ENCODE assay signal across 11 cellular contexts in the genomic region with DNA sequence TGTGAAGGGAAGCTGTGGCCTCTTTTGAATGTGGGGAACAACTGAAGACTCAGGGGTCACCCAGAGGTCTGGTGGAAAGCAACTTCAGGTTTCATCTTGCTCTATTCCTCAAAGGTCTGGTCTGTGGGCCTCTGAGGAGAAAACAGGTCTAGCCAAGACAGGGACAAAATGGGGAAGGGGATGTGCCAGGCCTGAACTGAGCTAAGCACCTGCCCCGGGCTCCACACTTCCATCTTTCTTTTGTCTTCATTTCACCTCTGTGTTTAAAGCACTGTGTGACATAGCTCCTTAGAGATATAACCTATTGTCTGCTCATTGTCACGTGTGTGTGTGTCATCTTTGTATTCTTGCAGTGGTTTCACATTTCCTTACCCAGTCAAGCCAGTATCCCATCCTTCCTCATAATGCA. TPM values are rescaled to one million over a fixed set of nuclear protein-coding genes. Genes with fewer than 3 reads are reported as not detected.
DNase-seq lines count a peak whose midpoint lies in the region; ATAC-seq and TF ChIP-seq lines count a peak whose summit lies in the region.
"Had no signal": no experiment of that assay in that cellular context is flagged by ENCODE, and none has a peak within 500 bp of the region (broad histone marks: within the 10 kb centered on the region; RNA-seq: fewer than 3 reads in every experiment).

No MANE protein-coding gene starts in this region.

- H2AFZ ChIP-seq in GM23338 = no peak overlapping the region

- no peak overlapping the region for H3K4me2 ChIP-seq in GM23338

- peaks cover 35% of the 10 kb centered on the region for H3K4me1 Mint-ChIP-seq in GM23338

- DNase-seq in GM23338 (ENCODE audit: low spot score) (no peak), SJCRH30 (no peak), fibroblast of mammary gland (ENCODE audit: low read depth) (peak; percentile 36), amygdala (lab: John Stamatoyannopoulos, UW) (no peak), DMS153 treated with DMSO at 0.1 percent for 48 hours (lab: John Stamatoyannopoulos, UW; ENCODE audit: unreplicated experiment) (no peak), EL (no peak), cerebellar cortex (ENCODE audit: low spot score) (no peak)
- DNase-seq: effector memory CD8-positive, alpha-beta T cell; Kasumi-1; stimulated activated naive CD4-positive, alpha-beta T cell had no signal

- H3K79me2 ChIP-seq in GM23338 (replicated peaks; ENCODE audit: insufficient read depth) = no peaks in the 10 kb centered on the region

- H4K20me1 ChIP-seq in GM23338 (replicated peaks; ENCODE audit: insufficient read depth) = no peaks in the 10 kb centered on the region

- H3K27me3 ChIP-seq in GM23338 (ENCODE audit: insufficient read depth) = no peaks in the 10 kb centered on the region
- no peaks in the 10 kb centered on the region for H3K27me3 ChIP-seq in SJCRH30
- no peaks in the 10 kb centered on the region for H3K27me3 ChIP-seq in skeletal muscle tissue (ENCODE audit: control insufficient read depth in 3 of 3, insufficient read depth in 3 of 3, low read length in 3 of 3)

- no peaks in the 10 kb centered on the region for H3K36me3 ChIP-seq in GM23338 (ENCODE audit: insufficient read depth)
- H3K36me3 ChIP-seq in SJCRH30 = no peaks in the 10 kb centered on the region
- H3K36me3 ChIP-seq in skeletal muscle tissue (ENCODE audit: control insufficient read depth in 3 of 3, insufficient read depth in 3 of 3, low read length in 3 of 3) = peaks cover 11 to 17% (median 17%) of the 10 kb centered on the region in 3 donors

- ATAC-seq in GM23338 = no peak
- ATAC-seq: effector memory CD8-positive, alpha-beta T cell had no signal

- peaks cover 53% of the 10 kb centered on the region for H3K36me3 Mint-ChIP-seq in GM23338 (ENCODE audit: low read depth)

- peak overlapping the region in 1 of 3 donors; percentile 25 for H3K9ac ChIP-seq in skeletal muscle tissue (ENCODE audit: low read depth in 1 of 3, low read length in 3 of 3)

- H3K4me1 ChIP-seq in GM23338 (ENCODE audit: insufficient read depth) = peaks cover 27% of the 10 kb centered on the region
- H3K4me1 ChIP-seq in SJCRH30 = peaks cover 49% of the 10 kb centered on the region
- peaks cover 5 to 17% (median 11%) of the 10 kb centered on the region in 3 donors for H3K4me1 ChIP-seq in skeletal muscle tissue (ENCODE audit: control insufficient read depth in 3 of 3, insufficient read depth in 3 of 3, low read length in 3 of 3)

- H3K4me3 ChIP-seq in GM23338 = no peak overlapping the region
- H3K4me3 ChIP-seq in SJCRH30 = no peak overlapping the region
- no peak overlapping the region for H3K4me3 ChIP-seq in fibroblast of mammary gland (ENCODE audit: control insufficient read depth, low read depth, low read length)
- H3K4me3 ChIP-seq in skeletal muscle tissue (ENCODE audit: low read length in 3 of 3) = no peak overlapping the region

- no peaks in the 10 kb centered on the region for H3K9me3 ChIP-seq in SJCRH30 (replicated peaks)
- no peaks in the 10 kb centered on the region for H3K9me3 ChIP-seq in skeletal muscle tissue (ENCODE audit: control insufficient read depth in 3 of 3, low read length in 3 of 3)

- H3K27me3 Mint-ChIP-seq in GM23338 (ENCODE audit: insufficient read depth, low read depth, poor library complexity) = peaks cover 18% of the 10 kb centered on the region
- H3K27me3 Mint-ChIP-seq: effector memory CD8-positive, alpha-beta T cell had no signal

- H3K4me3 Mint-ChIP-seq in GM23338 = no peak overlapping the region
- H3K4me3 Mint-ChIP-seq: effector memory CD8-positive, alpha-beta T cell had no signal

- peak overlapping the region; percentile 94 for H3K27ac Mint-ChIP-seq in GM23338
- H3K27ac Mint-ChIP-seq: effector memory CD8-positive, alpha-beta T cell had no signal

- H3F3A ChIP-seq in GM23338 (replicated peaks; ENCODE audit: low read depth) = peaks cover 19% of the 10 kb centered on the region

- peaks cover 5% of the 10 kb centered on the region; the same call in 2 of the 3 replicates for H3K9me3 Mint-ChIP-seq in GM23338
- H3K9me3 Mint-ChIP-seq: effector memory CD8-positive, alpha-beta T cell had no signal

- peak overlapping the region; percentile 97 for H3K27ac ChIP-seq in GM23338 (ENCODE audit: low read depth)
- H3K27ac ChIP-seq in SJCRH30 = peak overlapping the region; percentile 98
- H3K27ac ChIP-seq in skeletal muscle tissue (ENCODE audit: low read depth, low read length) = peak overlapping the region; percentile 52

- TF ChIP-seq CTCF in GM23338 (conservative IDR thresholded peaks at IDR 0.05; ENCODE audit: low read depth in 2 of 2) (no peak), fibroblast of mammary gland (conservative IDR thresholded peaks at IDR 0.05; ENCODE audit: control insufficient read depth, insufficient read depth, low read depth, low read length) (no peak)

- no peaks in the 10 kb centered on the region for H3K9me2 ChIP-seq in GM23338 (ENCODE audit: insufficient read depth)

TF ChIP-seq in GM23338, 12 proteins besides CTCF, POLR2A, EP300 and RAD21 (continues in another document):
- TF ChIP-seq EZH2 (IDR thresholded peaks at IDR 0.05; ENCODE audit: low read depth, unreplicated experiment) (no peak), JUNB (IDR thresholded peaks at IDR 0.05; ENCODE audit: unreplicated experiment) (no peak), NANOG (IDR thresholded peaks at IDR 0.05; ENCODE audit: borderline replicate concordance) (no peak), CREB1 (CRISPR knock-in tag; IDR thresholded peaks at IDR 0.05; ENCODE audit: low read depth) (no peak), POLR2AphosphoS5 (IDR thresholded peaks at IDR 0.05; ENCODE audit: low read depth) (no peak), STAT1 (IDR thresholded peaks at IDR 0.05; ENCODE audit: unreplicated experiment) (no peak), ZNF331 (CRISPR knock-in tag; IDR thresholded peaks at IDR 0.05; ENCODE audit: low read depth) (no peak), EZH2phosphoT487 (IDR thresholded peaks at IDR 0.05; ENCODE audit: unreplicated experiment) (no peak)
- TF ChIP-seq, protein P1, sequence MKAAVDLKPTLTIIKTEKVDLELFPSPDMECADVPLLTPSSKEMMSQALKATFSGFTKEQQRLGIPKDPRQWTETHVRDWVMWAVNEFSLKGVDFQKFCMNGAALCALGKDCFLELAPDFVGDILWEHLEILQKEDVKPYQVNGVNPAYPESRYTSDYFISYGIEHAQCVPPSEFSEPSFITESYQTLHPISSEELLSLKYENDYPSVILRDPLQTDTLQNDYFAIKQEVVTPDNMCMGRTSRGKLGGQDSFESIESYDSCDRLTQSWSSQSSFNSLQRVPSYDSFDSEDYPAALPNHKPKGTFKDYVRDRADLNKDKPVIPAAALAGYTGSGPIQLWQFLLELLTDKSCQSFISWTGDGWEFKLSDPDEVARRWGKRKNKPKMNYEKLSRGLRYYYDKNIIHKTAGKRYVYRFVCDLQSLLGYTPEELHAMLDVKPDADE (IDR thresholded peaks at IDR 0.05) = no peak
- TF ChIP-seq, protein P2, sequence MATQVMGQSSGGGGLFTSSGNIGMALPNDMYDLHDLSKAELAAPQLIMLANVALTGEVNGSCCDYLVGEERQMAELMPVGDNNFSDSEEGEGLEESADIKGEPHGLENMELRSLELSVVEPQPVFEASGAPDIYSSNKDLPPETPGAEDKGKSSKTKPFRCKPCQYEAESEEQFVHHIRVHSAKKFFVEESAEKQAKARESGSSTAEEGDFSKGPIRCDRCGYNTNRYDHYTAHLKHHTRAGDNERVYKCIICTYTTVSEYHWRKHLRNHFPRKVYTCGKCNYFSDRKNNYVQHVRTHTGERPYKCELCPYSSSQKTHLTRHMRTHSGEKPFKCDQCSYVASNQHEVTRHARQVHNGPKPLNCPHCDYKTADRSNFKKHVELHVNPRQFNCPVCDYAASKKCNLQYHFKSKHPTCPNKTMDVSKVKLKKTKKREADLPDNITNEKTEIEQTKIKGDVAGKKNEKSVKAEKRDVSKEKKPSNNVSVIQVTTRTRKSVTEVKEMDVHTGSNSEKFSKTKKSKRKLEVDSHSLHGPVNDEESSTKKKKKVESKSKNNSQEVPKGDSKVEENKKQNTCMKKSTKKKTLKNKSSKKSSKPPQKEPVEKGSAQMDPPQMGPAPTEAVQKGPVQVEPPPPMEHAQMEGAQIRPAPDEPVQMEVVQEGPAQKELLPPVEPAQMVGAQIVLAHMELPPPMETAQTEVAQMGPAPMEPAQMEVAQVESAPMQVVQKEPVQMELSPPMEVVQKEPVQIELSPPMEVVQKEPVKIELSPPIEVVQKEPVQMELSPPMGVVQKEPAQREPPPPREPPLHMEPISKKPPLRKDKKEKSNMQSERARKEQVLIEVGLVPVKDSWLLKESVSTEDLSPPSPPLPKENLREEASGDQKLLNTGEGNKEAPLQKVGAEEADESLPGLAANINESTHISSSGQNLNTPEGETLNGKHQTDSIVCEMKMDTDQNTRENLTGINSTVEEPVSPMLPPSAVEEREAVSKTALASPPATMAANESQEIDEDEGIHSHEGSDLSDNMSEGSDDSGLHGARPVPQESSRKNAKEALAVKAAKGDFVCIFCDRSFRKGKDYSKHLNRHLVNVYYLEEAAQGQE (IDR thresholded peaks at IDR 0.05; ENCODE audit: unreplicated experiment) = no peak

RNA-seq across cellular contexts. Expression of gene GDF15, which starts 19.9 kb away (rescaled TPM):
- total RNA-seq in GM23338 (2014; rRNA removed; shearing (Covaris generic)) = 15.7 and 19.8 TPM in 2 replicates
- polyA plus RNA-seq in GM23338 (2016; fragmentation: Nextera tagmentation; extraction: Ambion mirVana) = 12.6 and 18.3 TPM in 2 replicates
- 17.5 and 27.1 TPM in 2 replicates for total RNA-seq in SJCRH30 (2014; rRNA removed; shearing (Covaris generic))
- total RNA-seq in skeletal muscle tissue = 1.0 TPM

RNA-seq across cellular contexts. Expression of gene PGPEP1, which starts 25.6 kb away (rescaled TPM):
- 18.9 and 27.6 TPM in 2 replicates for total RNA-seq in GM23338 (2014; rRNA removed; shearing (Covaris generic))
- 15.5 and 19.4 TPM in 2 replicates for polyA plus RNA-seq in GM23338 (2016; fragmentation: Nextera tagmentation; extraction: Ambion mirVana)
- total RNA-seq in SJCRH30 (2014; rRNA removed; shearing (Covaris generic)) = 8.7 and 11.7 TPM in 2 replicates
- 10.4 TPM for total RNA-seq in skeletal muscle tissue

RNA-seq across cellular contexts. Expression of gene LRRC25, which starts 31.4 kb away (rescaled TPM):
- 0.17 TPM in 1 of 2 replicates, not detected in the other for total RNA-seq in GM23338 (2014; rRNA removed; shearing (Covaris generic))
- 0.14 and 0.24 TPM in 2 replicates for polyA plus RNA-seq in GM23338 (2016; fragmentation: Nextera tagmentation; extraction: Ambion mirVana)
- total RNA-seq in SJCRH30 (2014; rRNA removed; shearing (Covaris generic)) = not detected in 2 replicates
- 2.1 TPM for total RNA-seq in skeletal muscle tissue

RNA-seq across cellular contexts. Expression of gene LSM4, which starts 43.2 kb away (rescaled TPM):
- 511 and 591 TPM in 2 replicates for total RNA-seq in GM23338 (2014; rRNA removed; shearing (Covaris generic))
- polyA plus RNA-seq in GM23338 (2016; fragmentation: Nextera tagmentation; extraction: Ambion mirVana) = 637 and 641 TPM in 2 replicates
- 378 and 427 TPM in 2 replicates for total RNA-seq in SJCRH30 (2014; rRNA removed; shearing (Covaris generic))
- 119 TPM for total RNA-seq in skeletal muscle tissue

RNA-seq across cellular contexts. Expression of gene SSBP4, which starts 53.2 kb away (rescaled TPM):
- 42.8 and 44.4 TPM in 2 replicates for total RNA-seq in GM23338 (2014; rRNA removed; shearing (Covaris generic))
- polyA plus RNA-seq in GM23338 (2016; fragmentation: Nextera tagmentation; extraction: Ambion mirVana) = 47.9 and 52.0 TPM in 2 replicates
- 63.0 and 73.0 TPM in 2 replicates for total RNA-seq in SJCRH30 (2014; rRNA removed; shearing (Covaris generic))
- 79.3 TPM for total RNA-seq in skeletal muscle tissue
